7 cellular contexts compared by ENCODE assay signal in genomic region chr10:30027057-30028005, GRCh38. TPM values are rescaled to one million over a fixed set of nuclear protein-coding genes. Genes with fewer than 3 reads are reported as not detected.
DNase-seq lines count a peak whose midpoint lies in the region; ATAC-seq lines count a peak whose summit lies in the region.

No MANE protein-coding gene starts in this region.

- peak overlapping the region; percentile 52 for H3K9ac ChIP-seq in NT2/D1 (ENCODE audit: insufficient read length, low read depth)

- peaks cover 58% of the 10 kb centered on the region for H3K36me3 ChIP-seq in NT2/D1 (ENCODE audit: insufficient read depth, insufficient read length, low read length)

- DNase-seq in NT2/D1 (ENCODE audit: low read depth, low spot score) (no peak), right cardiac atrium (peak; percentile 66 to 83 (median 78)), AG08396 (ENCODE audit: low spot score) (no peak)
- peak; percentile 93 for DNase-seq in activated T-helper 1 cell treated with anti-CD3 and anti-CD28 coated beads, Interleukin-12 subunit alpha, Interleukin-12 subunit beta, Interleukin-2, Interleukin-4 antibody, amounts not matched to agents 30 ng/mL and 10 ng/mL and 1 ng/mL, durations not matched to agents 14 hours and 24 hours and 36 hours (ENCODE audit: low spot score)
- peak; percentile 68 to 81 for DNase-seq in stimulated activated CD4-positive, alpha-beta T cell treated with anti-CD3 and anti-CD28 coated beads, Interleukin-4, amount 100 ng/mL, for 48 hours (ENCODE audit: low read depth in 2 of 2)

- peaks cover 4% of the 10 kb centered on the region for H3K36me3 Mint-ChIP-seq in activated T-helper 1 cell treated with anti-CD3 and anti-CD28 coated beads, Interleukin-12 subunit alpha, Interleukin-12 subunit beta, Interleukin-2, Interleukin-4 antibody, amounts not matched to agents 30 ng/mL and 10 ng/mL and 1 ng/mL, durations not matched to agents 14 hours and 24 hours and 36 hours (ENCODE audit: low read depth)

- ATAC-seq in GM18867 (IDR thresholded peaks at IDR 0.05; ENCODE audit: unreplicated experiment) (peak; percentile 87), HG02885 (IDR thresholded peaks at IDR 0.05; ENCODE audit: poor library complexity, unreplicated experiment) (peak; percentile 95), right cardiac atrium (peak; percentile 55 to 76)

- H3K27me3 ChIP-seq in NT2/D1 (ENCODE audit: insufficient read depth, insufficient read length) (no peaks in the 10 kb centered on the region), right cardiac atrium (ENCODE audit: control insufficient read depth, insufficient read depth) (no peaks in the 10 kb centered on the region)

- H3K27ac ChIP-seq in right cardiac atrium (ENCODE audit: low read length), result peak overlapping the region; percentile 31

- intact Hi-C loops in activated T-helper 1 cell treated with anti-CD3 and anti-CD28 coated beads, Interleukin-12 subunit alpha, Interleukin-12 subunit beta, Interleukin-2, Interleukin-4 antibody, amounts not matched to agents 30 ng/mL and 10 ng/mL and 1 ng/mL, durations not matched to agents 14 hours and 24 hours and 36 hours (cut with micrococcal nuclease), result loop anchor here (1.0 to 10.0 kb wide), 12 partner anchors 10 to 1495 kb away; partner anchors contain the start of genes MTPAP and WAC
- intact Hi-C loops in right cardiac atrium (cut with DNase I), result loop anchor here in 1 of 4 donors (5.0 kb wide), 1 partner anchor 160 kb away; no protein-coding TSS in a partner anchor

- H3K9me3 ChIP-seq in NT2/D1 (ENCODE audit: insufficient read depth, low read length), result no peaks in the 10 kb centered on the region
- no peaks in the 10 kb centered on the region for H3K9me3 ChIP-seq in right cardiac atrium (ENCODE audit: control insufficient read depth, low read length)

- no peaks in the 10 kb centered on the region for H3K9me3 Mint-ChIP-seq in activated T-helper 1 cell treated with anti-CD3 and anti-CD28 coated beads, Interleukin-12 subunit alpha, Interleukin-12 subunit beta, Interleukin-2, Interleukin-4 antibody, amounts not matched to agents 30 ng/mL and 10 ng/mL and 1 ng/mL, durations not matched to agents 14 hours and 24 hours and 36 hours

- no peaks in the 10 kb centered on the region for H3K4me1 ChIP-seq in NT2/D1 (ENCODE audit: insufficient read depth, insufficient read length)
- H3K4me1 ChIP-seq in right cardiac atrium (ENCODE audit: control insufficient read depth, insufficient read depth, low read length), result peaks cover 11% of the 10 kb centered on the region

- no peak overlapping the region for H3K4me3 ChIP-seq in NT2/D1 (ENCODE audit: insufficient read length, low read depth)
- no peak overlapping the region for H3K4me3 ChIP-seq in right cardiac atrium (ENCODE audit: low read length)

- 52% methylated on average over 42 of the region's 42 CpGs for WGBS in right cardiac atrium

- H3K4me3 Mint-ChIP-seq in activated T-helper 1 cell treated with anti-CD3 and anti-CD28 coated beads, Interleukin-12 subunit alpha, Interleukin-12 subunit beta, Interleukin-2, Interleukin-4 antibody, amounts not matched to agents 30 ng/mL and 10 ng/mL and 1 ng/mL, durations not matched to agents 14 hours and 24 hours and 36 hours, result peak overlapping the region; percentile 73

- H3K27ac Mint-ChIP-seq in activated T-helper 1 cell treated with anti-CD3 and anti-CD28 coated beads, Interleukin-12 subunit alpha, Interleukin-12 subunit beta, Interleukin-2, Interleukin-4 antibody, amounts not matched to agents 30 ng/mL and 10 ng/mL and 1 ng/mL, durations not matched to agents 14 hours and 24 hours and 36 hours, result peak overlapping the region; percentile 93

- peaks cover 45% of the 10 kb centered on the region for H3K4me1 Mint-ChIP-seq in activated T-helper 1 cell treated with anti-CD3 and anti-CD28 coated beads, Interleukin-12 subunit alpha, Interleukin-12 subunit beta, Interleukin-2, Interleukin-4 antibody, amounts not matched to agents 30 ng/mL and 10 ng/mL and 1 ng/mL, durations not matched to agents 14 hours and 24 hours and 36 hours (ENCODE audit: low read depth)

- H3K27me3 Mint-ChIP-seq in activated T-helper 1 cell treated with anti-CD3 and anti-CD28 coated beads, Interleukin-12 subunit alpha, Interleukin-12 subunit beta, Interleukin-2, Interleukin-4 antibody, amounts not matched to agents 30 ng/mL and 10 ng/mL and 1 ng/mL, durations not matched to agents 14 hours and 24 hours and 36 hours (ENCODE audit: insufficient read depth), result peaks cover 22% of the 10 kb centered on the region

RNA-seq across cellular contexts. Expression of gene JCAD, which starts 32.1 kb away (rescaled TPM):
- total RNA-seq in activated T-helper 1 cell treated with anti-CD3 and anti-CD28 coated beads, Interleukin-12 subunit alpha, Interleukin-12 subunit beta, Interleukin-2, Interleukin-4 antibody, amounts not matched to agents 30 ng/mL and 10 ng/mL and 1 ng/mL, durations not matched to agents 14 hours and 24 hours and 36 hours, result 0.15 and 0.31 TPM in 2 replicates
- 10 to 100 TPM; 29.2 to 76.7 (median 39.8) TPM for total RNA-seq in right cardiac atrium
- 17.6 TPM for polyA plus RNA-seq in right cardiac atrium

Comparison
In these comparisons a context has a peak if more than half of its experiments do, and no peak if none do; other contexts are left out.
1. DNase-seq: peak in activated T-helper 1 cell treated with anti-CD3 and anti-CD28 coated beads, Interleukin-12 subunit alpha, Interleukin-12 subunit beta, Interleukin-2, Interleukin-4 antibody, amounts not matched to agents 30 ng/mL and 10 ng/mL and 1 ng/mL, durations not matched to agents 14 hours and 24 hours and 36 hours (single experiment), right cardiac atrium (3 of 3) and stimulated activated CD4-positive, alpha-beta T cell treated with anti-CD3 and anti-CD28 coated beads, Interleukin-4, amount 100 ng/mL, for 48 hours (2 of 2); none in NT2/D1 (single experiment) and AG08396 (single experiment).
2. RNA of gene JCAD, which starts 32.1 kb away (total RNA-seq): 29.2 to 76.7 TPM in right cardiac atrium; 0.15 to 0.31 TPM in activated T-helper 1 cell treated with anti-CD3 and anti-CD28 coated beads, Interleukin-12 subunit alpha, Interleukin-12 subunit beta, Interleukin-2, Interleukin-4 antibody, amounts not matched to agents 30 ng/mL and 10 ng/mL and 1 ng/mL, durations not matched to agents 14 hours and 24 hours and 36 hours; every median in the first group is over 10 times any median in the second.
3. Peak in every context shown above with its lines, with median percentiles within 50 percentile points of each other: ATAC-seq.